ENCODE assay signal across 22 cellular contexts in genomic region chr1:32316906-32317282, GRCh38. TPM values are rescaled to one million over a fixed set of nuclear protein-coding genes. Genes with fewer than 3 reads are reported as not detected.
DNase-seq lines count a peak whose midpoint lies in the region; ATAC-seq, FAIRE-seq and TF ChIP-seq lines count a peak whose summit lies in the region.
"Had no signal": no experiment of that assay in that cellular context is flagged by ENCODE, and none has a peak within 500 bp of the region (broad histone marks: within the 10 kb centered on the region; RNA-seq: fewer than 3 reads in every experiment).

No MANE protein-coding gene starts in this region.

- intact Hi-C loops in colonic mucosa (cut with DNase I), result no loop called here

- no peaks in the 10 kb centered on the region for H3K79me2 ChIP-seq in mesendoderm (ENCODE audit: control insufficient read depth, insufficient read depth, low read length)

- FAIRE-seq in GM12892 (lab: Jason Lieb, UNC), result no peak
- FAIRE-seq: kidney had no signal

- no peak overlapping the region for H2AK5ac ChIP-seq in mesendoderm (ENCODE audit: low read length)

- H3K27ac Mint-ChIP-seq in CD4-positive, CD25-positive, alpha-beta regulatory T cell, result peak overlapping the region in 2 of 3 donors; percentile 30 to 77

- H4K5ac ChIP-seq in mesendoderm (ENCODE audit: low read length), result no peak overlapping the region

- H3K4me1 ChIP-seq in CD4-positive, CD25-positive, alpha-beta regulatory T cell (ENCODE audit: control insufficient read depth, insufficient read depth, low read length, poor library complexity, severe bottlenecking), result peaks cover 16% of the 10 kb centered on the region
- H3K4me1 ChIP-seq in colonic mucosa (peaks cover 4% of the 10 kb centered on the region), mesendoderm (ENCODE audit: control insufficient read depth, low read depth, low read length) (no peaks in the 10 kb centered on the region)
- H3K4me1 ChIP-seq: BE2C had no signal

- no CpG with 5 or more reads among the region's 3 CpGs for WGBS in mesendoderm (ENCODE audit: extremely low coverage, insufficient coverage, low lambda C conversion rate)

- no peak overlapping the region for H3K18ac ChIP-seq in mesendoderm (ENCODE audit: low read length)

- H3K79me1 ChIP-seq in mesendoderm (ENCODE audit: low read length), result no peaks in the 10 kb centered on the region

- no peak overlapping the region for H3K4me3 Mint-ChIP-seq in CD4-positive, CD25-positive, alpha-beta regulatory T cell

- H3K27me3 Mint-ChIP-seq in CD4-positive, CD25-positive, alpha-beta regulatory T cell, result no peaks in the 10 kb centered on the region

- peaks cover 21% of the 10 kb centered on the region for H3K36me3 Mint-ChIP-seq in CD4-positive, CD25-positive, alpha-beta regulatory T cell

- no peak overlapping the region for H3K56ac ChIP-seq in mesendoderm (ENCODE audit: low read length)

- TF ChIP-seq CTCF in colonic mucosa (IDR thresholded peaks at IDR 0.05), result no peak

- no peak overlapping the region for H3K4ac ChIP-seq in mesendoderm (ENCODE audit: low read depth, low read length)

- H3K27me3 ChIP-seq in CD4-positive, CD25-positive, alpha-beta regulatory T cell (ENCODE audit: control insufficient read depth, insufficient read depth, low read length), result no peaks in the 10 kb centered on the region
- H3K27me3 ChIP-seq in colonic mucosa, result no peaks in the 10 kb centered on the region
- no peaks in the 10 kb centered on the region for H3K27me3 ChIP-seq in mesendoderm (ENCODE audit: insufficient read depth, low read length, poor library complexity)
- H3K27me3 ChIP-seq: BE2C, body of pancreas, dorsolateral prefrontal cortex, esophagus muscularis mucosa, heart right ventricle, pancreas, stomach had no signal

- H3K9ac ChIP-seq in colonic mucosa (ENCODE audit: low read depth in 2 of 2, low read length in 2 of 2) (no peak overlapping the region), mesendoderm (ENCODE audit: low read length) (no peak overlapping the region)

- H3K23ac ChIP-seq in mesendoderm (ENCODE audit: low read length), result no peak overlapping the region

- TF ChIP-seq POLR2A in GM12892 (IDR thresholded peaks at IDR 0.05; ENCODE audit: low read depth, low read length), result no peak

- H3K4me2 ChIP-seq in mesendoderm (ENCODE audit: low read length), result no peak overlapping the region

- no peak for DNase-seq in CD4-positive, CD25-positive, alpha-beta regulatory T cell
- DNase-seq in colonic mucosa, result no peak
- no peak for DNase-seq in GM12892 (ENCODE audit: insufficient read length)
- no peak for DNase-seq in HuH-7 (ENCODE audit: low spot score)
- DNase-seq in mesendoderm, result no peak
- DNase-seq: activated CD4-positive, alpha-beta T cell treated with anti-CD3 and anti-CD28 coated beads, Interleukin-2, amount 50 U/mL, for 4 hours; activated gamma-delta T cell; BE2C; DND-41; dorsolateral prefrontal cortex; kidney; midbrain; SIG-M5 had no signal

- H2BK120ac ChIP-seq in mesendoderm (ENCODE audit: low read depth, low read length), result no peak overlapping the region

- no peaks in the 10 kb centered on the region for H3K9me3 Mint-ChIP-seq in CD4-positive, CD25-positive, alpha-beta regulatory T cell

- H3K27ac ChIP-seq in CD4-positive, CD25-positive, alpha-beta regulatory T cell (ENCODE audit: insufficient read depth, low read length, poor library complexity, severe bottlenecking), result no peak overlapping the region
- H3K27ac ChIP-seq in colonic mucosa, result peak overlapping the region; percentile 77
- H3K27ac ChIP-seq in mesendoderm (ENCODE audit: low read depth, low read length), result no peak overlapping the region
- H3K27ac ChIP-seq: body of pancreas, esophagus muscularis mucosa, pancreas had no signal

- H2BK5ac ChIP-seq in mesendoderm (ENCODE audit: low read length), result no peak overlapping the region

- no peak overlapping the region for H3K4me3 ChIP-seq in CD4-positive, CD25-positive, alpha-beta regulatory T cell (ENCODE audit: low read depth, low read length)
- H3K4me3 ChIP-seq in colonic mucosa (no peak overlapping the region), mesendoderm (ENCODE audit: low read length) (no peak overlapping the region)
- H3K4me3 ChIP-seq: body of pancreas, dorsolateral prefrontal cortex, esophagus muscularis mucosa, pancreas, stomach had no signal

- H4K8ac ChIP-seq in mesendoderm (ENCODE audit: low read depth, low read length), result no peak overlapping the region

- H3K9me3 ChIP-seq in CD4-positive, CD25-positive, alpha-beta regulatory T cell (ENCODE audit: control insufficient read depth in 2 of 2, low read length in 2 of 2), result no peaks in the 10 kb centered on the region
- no peaks in the 10 kb centered on the region for H3K9me3 ChIP-seq in colonic mucosa
- H3K9me3 ChIP-seq: BE2C, body of pancreas, esophagus muscularis mucosa, heart right ventricle, pancreas, stomach had no signal

- ATAC-seq in CD4-positive, CD25-positive, alpha-beta regulatory T cell (ENCODE audit: low read depth in 2 of 2), result no peak
- ATAC-seq in GM18867 (IDR thresholded peaks at IDR 0.05; ENCODE audit: unreplicated experiment) (peak; percentile 19), HG03432 (IDR thresholded peaks at IDR 0.05; ENCODE audit: unreplicated experiment) (peak; percentile 30), HG02884 (IDR thresholded peaks at IDR 0.05; ENCODE audit: unreplicated experiment) (no peak)

- H2BK15ac ChIP-seq in mesendoderm (replicated peaks; ENCODE audit: low read depth), result no peak overlapping the region

- peaks cover 11 to 37% (median 21%) of the 10 kb centered on the region in 4 donors for H3K4me1 Mint-ChIP-seq in CD4-positive, CD25-positive, alpha-beta regulatory T cell

- peaks cover 33% of the 10 kb centered on the region for H3K36me3 ChIP-seq in CD4-positive, CD25-positive, alpha-beta regulatory T cell (ENCODE audit: control insufficient read depth, insufficient read depth, low read length)
- H3K36me3 ChIP-seq in colonic mucosa (peaks cover 6% of the 10 kb centered on the region), mesendoderm (ENCODE audit: control insufficient read depth, insufficient read depth, low read length) (peaks cover 2% of the 10 kb centered on the region)
- H3K36me3 ChIP-seq: BE2C had no signal

RNA-seq across cellular contexts. Expression of gene MARCKSL1, which starts 19.1 kb away (rescaled TPM):
- total RNA-seq in CD4-positive, CD25-positive, alpha-beta regulatory T cell, result 27.5 TPM
- 10 to 100 TPM; 34.4 to 59.4 (median 48.7) TPM for polyA plus RNA-seq in CD4-positive, CD25-positive, alpha-beta regulatory T cell
- total RNA-seq in colonic mucosa, result 100 to 1,000 TPM; 174 to 199 TPM
- 101 TPM for polyA plus RNA-seq in GM12892 (2012; ENCODE audit: missing spikeins)
- polyA plus RNA-seq in mesendoderm (2013, experiment 1 of 2), result 698 TPM
- polyA plus RNA-seq in mesendoderm (2013, experiment 2 of 2), result 700 TPM

RNA-seq across cellular contexts. Expression of gene HDAC1, which starts 25.0 kb away (rescaled TPM):
- total RNA-seq in CD4-positive, CD25-positive, alpha-beta regulatory T cell, result 98.2 TPM
- polyA plus RNA-seq in CD4-positive, CD25-positive, alpha-beta regulatory T cell, result 100 to 1,000 TPM; 132 to 150 (median 147) TPM
- total RNA-seq in colonic mucosa, result 100 to 1,000 TPM; 226 to 291 TPM
- 155 TPM for polyA plus RNA-seq in GM12892 (2012; ENCODE audit: missing spikeins)
- polyA plus RNA-seq in mesendoderm (2013, experiment 1 of 2), result 53.0 TPM
- polyA plus RNA-seq in mesendoderm (2013, experiment 2 of 2), result 51.7 TPM

RNA-seq across cellular contexts. Expression of gene FAM229A, which starts 45.4 kb away (rescaled TPM):
- 43.2 TPM for total RNA-seq in CD4-positive, CD25-positive, alpha-beta regulatory T cell
- under 1 TPM in 2 of 4 donors, not detected in 2; 0.14 to 0.31 TPM for polyA plus RNA-seq in CD4-positive, CD25-positive, alpha-beta regulatory T cell
- 1 to 10 TPM; 5.6 to 8.0 TPM for total RNA-seq in colonic mucosa
- 1.1 TPM for polyA plus RNA-seq in GM12892 (2012; ENCODE audit: missing spikeins)
- 1.8 TPM for polyA plus RNA-seq in mesendoderm (2013, experiment 1 of 2)
- 1.6 TPM for polyA plus RNA-seq in mesendoderm (2013, experiment 2 of 2)

RNA-seq across cellular contexts. Expression of gene TSSK3, which starts 45.4 kb away (rescaled TPM):
- 0.76 TPM for total RNA-seq in CD4-positive, CD25-positive, alpha-beta regulatory T cell
- 1 to 10 TPM in 2 of 4 donors, not detected in 2; 1.1 to 1.9 TPM for polyA plus RNA-seq in CD4-positive, CD25-positive, alpha-beta regulatory T cell
- under 1 TPM; 0.61 to 0.99 TPM for total RNA-seq in colonic mucosa
- 3.9 TPM for polyA plus RNA-seq in GM12892 (2012; ENCODE audit: missing spikeins)
- 0.42 TPM for polyA plus RNA-seq in mesendoderm (2013, experiment 1 of 2)
- 0.22 TPM for polyA plus RNA-seq in mesendoderm (2013, experiment 2 of 2)
- total RNA-seq: IMR-90 had no signal

Comparison
In these comparisons a context has a peak if more than half of its experiments do, and no peak if none do; other contexts are left out.
1. ATAC-seq: peak in GM18867 (single experiment) and HG03432 (single experiment); none in CD4-positive, CD25-positive, alpha-beta regulatory T cell (0 of 2) and HG02884 (single experiment).